In the genomic region with DNA sequence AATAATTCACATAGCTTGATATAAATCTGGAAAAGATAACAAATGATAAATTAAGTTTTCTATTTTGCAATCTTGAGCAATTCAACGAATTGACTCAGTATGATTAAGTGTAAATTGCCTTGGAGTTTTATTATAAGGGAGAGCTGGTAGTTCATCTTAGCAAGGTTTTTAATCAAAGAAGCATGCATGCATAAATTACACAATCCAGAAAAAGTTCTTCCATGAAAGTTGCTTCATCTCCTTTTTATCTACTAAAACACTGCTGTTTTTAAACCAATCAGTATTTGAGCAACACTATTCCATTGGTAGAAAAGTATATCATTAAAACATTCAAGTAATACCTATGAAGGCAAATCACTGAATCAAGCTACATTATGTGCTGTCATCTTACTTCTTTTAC, we compare ENCODE assay signal across 28 cellular contexts.
"Had no signal": no experiment of that assay in that cellular context is flagged by ENCODE, and none has a peak within 500 bp of the region (broad histone marks: within the 10 kb centered on the region; RNA-seq: fewer than 3 reads in every experiment).

No MANE protein-coding gene starts in this region.

- DNase-seq: cortex of kidney; effector memory CD8-positive, alpha-beta T cell; erythroblast; esophagus squamous epithelium; foreskin melanocyte; glutamatergic neuron; heart right ventricle; hippocampal formation; left cardiac atrium; left lung; mesenchymal stem cell; naive thymus-derived CD4-positive, alpha-beta T cell; occipital lobe; pancreas; right lobe of liver; stimulated activated CD4-positive, alpha-beta T cell treated with anti-CD3 and anti-CD28 coated beads, Interleukin-12 subunit alpha, Interleukin-12 subunit beta, amount 100 ng/mL, for 4 hours; stimulated activated CD4-positive, alpha-beta T cell treated with anti-CD3 and anti-CD28 coated beads, Interleukin-1b, Interleukin-23, amount 100 ng/mL, for 48 hours; stimulated activated CD4-positive, alpha-beta T cell treated with anti-CD3 and anti-CD28 coated beads, Interleukin-4, amount 100 ng/mL, for 1 hour; stimulated activated CD8-positive, alpha-beta memory T cell treated with anti-CD3 and anti-CD28 coated beads, Interleukin-4, amount 100 ng/mL, for 48 hours; stimulated activated naive CD4-positive, alpha-beta T cell; stimulated activated naive CD8-positive, alpha-beta T cell treated with anti-CD3 and anti-CD28 coated beads, Interleukin-15, amount 100 ng/mL, for 72 hours; transverse colon; upper lobe of right lung; uterus had no signal

- H3K4me3 ChIP-seq: esophagus squamous epithelium, heart right ventricle, left lung, pancreas, right lobe of liver, smooth muscle cell, suprapubic skin, transverse colon, upper lobe of right lung, uterus had no signal

- H3K4me2 ChIP-seq: smooth muscle cell had no signal

- H3K4me1 Mint-ChIP-seq: mesothelial cell of epicardium; naive thymus-derived CD4-positive, alpha-beta T cell; stimulated activated naive CD8-positive, alpha-beta T cell treated with anti-CD3 and anti-CD28 coated beads, Interleukin-15, amount 100 ng/mL, for 72 hours had no signal

- H3K9me3 Mint-ChIP-seq: effector memory CD8-positive, alpha-beta T cell; mesothelial cell of epicardium; naive thymus-derived CD4-positive, alpha-beta T cell; stimulated activated naive CD8-positive, alpha-beta T cell treated with anti-CD3 and anti-CD28 coated beads, Interleukin-15, amount 100 ng/mL, for 72 hours had no signal

- H3K27me3 ChIP-seq: esophagus squamous epithelium, heart right ventricle, left lung, pancreas, right lobe of liver, suprapubic skin, transverse colon, upper lobe of right lung, uterus had no signal

- H3K36me3 ChIP-seq: esophagus squamous epithelium, left lung, pancreas, right lobe of liver, suprapubic skin, transverse colon, upper lobe of right lung, uterus had no signal

- H3K4me1 ChIP-seq: esophagus squamous epithelium, heart right ventricle, left lung, pancreas, right lobe of liver, suprapubic skin, transverse colon, upper lobe of right lung, uterus had no signal

- H3K9me3 ChIP-seq: esophagus squamous epithelium, heart right ventricle, left lung, pancreas, right lobe of liver, suprapubic skin, transverse colon, upper lobe of right lung, uterus had no signal

- H3K27ac Mint-ChIP-seq: mesothelial cell of epicardium; naive thymus-derived CD4-positive, alpha-beta T cell; stimulated activated naive CD8-positive, alpha-beta T cell treated with anti-CD3 and anti-CD28 coated beads, Interleukin-15, amount 100 ng/mL, for 72 hours had no signal

- H3K27ac ChIP-seq: esophagus squamous epithelium, heart right ventricle, left lung, pancreas, right lobe of liver, suprapubic skin, transverse colon, upper lobe of right lung, uterus had no signal

- H3K4me3 Mint-ChIP-seq: effector memory CD8-positive, alpha-beta T cell; mesothelial cell of epicardium; naive thymus-derived CD4-positive, alpha-beta T cell; stimulated activated naive CD8-positive, alpha-beta T cell treated with anti-CD3 and anti-CD28 coated beads, Interleukin-15, amount 100 ng/mL, for 72 hours had no signal

- H3K27me3 Mint-ChIP-seq: effector memory CD8-positive, alpha-beta T cell; naive thymus-derived CD4-positive, alpha-beta T cell; stimulated activated naive CD8-positive, alpha-beta T cell treated with anti-CD3 and anti-CD28 coated beads, Interleukin-15, amount 100 ng/mL, for 72 hours had no signal

- ATAC-seq: effector memory CD8-positive, alpha-beta T cell; heart right ventricle; left cardiac atrium; left lung; naive thymus-derived CD4-positive, alpha-beta T cell; pancreas; right lobe of liver; stimulated activated naive CD8-positive, alpha-beta T cell treated with anti-CD3 and anti-CD28 coated beads, Interleukin-15, amount 100 ng/mL, for 72 hours; upper lobe of right lung had no signal

- FAIRE-seq: endometrium had no signal
